In genomic region chr18:8232791-8233190, GRCh38 we compare ENCODE assay signal across 23 cellular contexts.
A peak's percentile ranks its signal among the peaks of the same experiment; 100 is the strongest.
DNase-seq lines count a peak whose midpoint lies in the region; TF ChIP-seq lines count a peak whose summit lies in the region.
"Had no signal": no experiment of that assay in that cellular context is flagged by ENCODE, and none has a peak within 500 bp of the region (broad histone marks: within the 10 kb centered on the region; RNA-seq: fewer than 3 reads in every experiment).

No MANE protein-coding gene starts in this region.

- H3K27me3 ChIP-seq in HUES48 (ENCODE audit: control insufficient read depth, insufficient read depth, low read length) (no peaks in the 10 kb centered on the region), brain microvascular endothelial cell (replicated peaks) (no peaks in the 10 kb centered on the region)
- H3K27me3 ChIP-seq: BLaER1 treated with 17β-estradiol and CSF1 and Interleukin-3, amounts not matched to agents 10 nM and 100 nM; SJCRH30 had no signal

- H3K4me1 ChIP-seq in HUES48 (ENCODE audit: control insufficient read depth, insufficient read depth, low read length) = peaks cover 7% of the 10 kb centered on the region
- H3K4me1 ChIP-seq: BLaER1 treated with 17β-estradiol and CSF1 and Interleukin-3, amounts not matched to agents 10 nM and 100 nM; SJCRH30 had no signal

- no peak overlapping the region for H3K4me3 Mint-ChIP-seq in activated CD4-positive, alpha-beta memory T cell treated with anti-CD3 and anti-CD28 coated beads, Interleukin-2, amount 10 ng/mL, durations not matched to agents 7 days and 5 days
- H3K4me3 Mint-ChIP-seq: CD8-positive, alpha-beta memory T cell; HFFc6 had no signal

- in situ Hi-C loops in brain microvascular endothelial cell (cut with HindIII; ENCODE audit: low pct_ligation_motif_present, low sequenced_read_pairs) = no loop called here

- no peaks in the 10 kb centered on the region for H3K27me3 Mint-ChIP-seq in activated CD4-positive, alpha-beta memory T cell treated with anti-CD3 and anti-CD28 coated beads, Interleukin-2, amount 10 ng/mL, durations not matched to agents 7 days and 5 days
- H3K27me3 Mint-ChIP-seq: CD8-positive, alpha-beta memory T cell had no signal

- H3K4me1 Mint-ChIP-seq in activated CD4-positive, alpha-beta memory T cell treated with anti-CD3 and anti-CD28 coated beads, Interleukin-2, amount 10 ng/mL, durations not matched to agents 7 days and 5 days = peaks cover 3% of the 10 kb centered on the region
- H3K4me1 Mint-ChIP-seq: CD8-positive, alpha-beta memory T cell had no signal

- H3K36me3 ChIP-seq in HUES48 (ENCODE audit: control insufficient read depth, insufficient read depth, low read length) = no peaks in the 10 kb centered on the region
- H3K36me3 ChIP-seq in brain microvascular endothelial cell (replicated peaks) = no peaks in the 10 kb centered on the region
- H3K36me3 ChIP-seq: BLaER1 treated with 17β-estradiol and CSF1 and Interleukin-3, amounts not matched to agents 10 nM and 100 nM; SJCRH30 had no signal

- H3K4me3 ChIP-seq in HUES48 (ENCODE audit: low read depth, low read length) (no peak overlapping the region), brain microvascular endothelial cell (ENCODE audit: low read depth, low read length) (no peak overlapping the region)
- H3K4me3 ChIP-seq: BLaER1 treated with 17β-estradiol and CSF1 and Interleukin-3, amounts not matched to agents 10 nM and 100 nM; SJCRH30 had no signal

- H3K27ac ChIP-seq in HUES48 (ENCODE audit: low read depth, low read length) (peak overlapping the region; percentile 34), VCaP (peak overlapping the region; percentile 9; the same call in 1 of the 2 replicates), brain microvascular endothelial cell (no peak overlapping the region)
- H3K27ac ChIP-seq: BLaER1 treated with 17β-estradiol and CSF1 and Interleukin-3, amounts not matched to agents 10 nM and 100 nM; SJCRH30 had no signal

- DNase-seq in iPS-NIHi7 (ENCODE audit: extremely low spot score) = peak; percentile 50
- DNase-seq in brain microvascular endothelial cell = no peak
- DNase-seq in GM20000 (ENCODE audit: low spot score) = no peak
- no peak for DNase-seq in activated CD4-positive, alpha-beta memory T cell treated with anti-CD3 and anti-CD28 coated beads, Interleukin-2, amount 10 ng/mL, durations not matched to agents 7 days and 5 days
- no peak for DNase-seq in DMS153 treated with DMSO at 0.1 percent for 48 hours (lab: John Stamatoyannopoulos, UW; ENCODE audit: unreplicated experiment)
- DNase-seq: ACHN; Calu3; CD8-positive, alpha-beta memory T cell; DMS153; H7; HFFc6; IMR-90; MV-4-11; NCI-H1105 treated with DMSO at 0.1 percent for 48 hours; NCI-H2029 treated with DMSO at 0.1 percent for 48 hours; NCI-H226; NCI-H510A treated with DMSO at 0.1 percent for 48 hours; NCI-H748 treated with DMSO at 0.1 percent for 48 hours; NK-92 treated with Interleukin-12 subunit alpha and Interleukin-12 subunit beta, amount 100 ng/mL, for 24 hours; SJCRH30 had no signal

- H3K36me3 Mint-ChIP-seq in activated CD4-positive, alpha-beta memory T cell treated with anti-CD3 and anti-CD28 coated beads, Interleukin-2, amount 10 ng/mL, durations not matched to agents 7 days and 5 days (ENCODE audit: low read depth) = no peaks in the 10 kb centered on the region

- no peaks in the 10 kb centered on the region for H3K9me3 Mint-ChIP-seq in activated CD4-positive, alpha-beta memory T cell treated with anti-CD3 and anti-CD28 coated beads, Interleukin-2, amount 10 ng/mL, durations not matched to agents 7 days and 5 days
- H3K9me3 Mint-ChIP-seq: HFFc6 had no signal

- no peak for TF ChIP-seq CTCF in VCaP (conservative IDR thresholded peaks at IDR 0.05)
- TF ChIP-seq CTCF in brain microvascular endothelial cell (IDR thresholded peaks at IDR 0.05; ENCODE audit: low read depth, low read length, missing control alignments) = no peak
- TF ChIP-seq CTCF in GM20000 (IDR thresholded peaks at IDR 0.05; ENCODE audit: extremely low read depth, missing control alignments) = no peak

- no peak overlapping the region for H3K27ac Mint-ChIP-seq in activated CD4-positive, alpha-beta memory T cell treated with anti-CD3 and anti-CD28 coated beads, Interleukin-2, amount 10 ng/mL, durations not matched to agents 7 days and 5 days
- H3K27ac Mint-ChIP-seq: HFFc6 had no signal

- CTCF ChIA-PET in activated CD4-positive, alpha-beta memory T cell treated with anti-CD3 and anti-CD28 coated beads, Interleukin-2, amount 10 ng/mL, durations not matched to agents 7 days and 5 days (lab: Charles Lee) = no interaction called here

- H3K9me3 ChIP-seq in HUES48 (ENCODE audit: control insufficient read depth, insufficient read depth, low read length) = no peaks in the 10 kb centered on the region
- H3K9me3 ChIP-seq: BLaER1 treated with 17β-estradiol and CSF1 and Interleukin-3, amounts not matched to agents 10 nM and 100 nM; SJCRH30 had no signal

- no peak overlapping the region; the same call in 1 of the 2 replicates for H3K9ac ChIP-seq in HUES48 (ENCODE audit: low read depth, low read length)
- H3K9ac ChIP-seq: BLaER1 treated with 17β-estradiol and CSF1 and Interleukin-3, amounts not matched to agents 10 nM and 100 nM had no signal

- POLR2A ChIA-PET in activated CD4-positive, alpha-beta memory T cell treated with anti-CD3 and anti-CD28 coated beads, Interleukin-2, amount 10 ng/mL, durations not matched to agents 7 days and 5 days (lab: Charles Lee) = no interaction called here
